ENCODE assay signal across 12 cellular contexts in the genomic region with DNA sequence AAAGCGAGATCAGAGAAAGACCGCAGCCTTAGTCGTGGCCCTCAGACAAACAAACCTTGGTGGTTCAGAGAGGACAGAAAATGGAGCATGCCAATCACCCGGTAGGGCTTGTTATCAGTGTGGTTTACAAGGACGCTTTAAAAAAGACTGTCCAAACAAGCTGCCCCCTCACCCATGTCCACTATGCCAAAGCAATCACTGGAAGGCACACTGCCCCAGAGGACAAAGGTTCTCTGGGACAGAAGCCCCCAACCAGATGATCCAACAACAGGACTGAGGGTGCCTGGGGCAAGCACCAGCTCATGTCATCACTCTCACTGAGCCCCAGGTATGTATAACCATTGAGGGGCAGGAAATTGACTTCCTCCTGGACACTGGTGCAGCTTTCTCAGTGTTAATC. TPM values are rescaled to one million over a fixed set of nuclear protein-coding genes. Genes with fewer than 3 reads are reported as not detected.
"Had no signal": no experiment of that assay in that cellular context is flagged by ENCODE, and none has a peak within 500 bp of the region (broad histone marks: within the 10 kb centered on the region; RNA-seq: fewer than 3 reads in every experiment).

No MANE protein-coding gene starts in this region.

RNA-seq across cellular contexts. Expression of gene IFIT1B, which starts 31.4 kb away (rescaled TPM):
- total RNA-seq: subcutaneous adipose tissue, suprapubic skin, testis, thoracic aorta, thyroid gland, tibial nerve, transverse colon, upper lobe of right lung, ureter, vagina had no signal
- polyA plus RNA-seq: stomach, urinary bladder had no signal
